In genomic region chr18:36382151-36382550, GRCh38 we compare ENCODE assay signal across 22 cellular contexts.
A peak's percentile ranks its signal among the peaks of the same experiment; 100 is the strongest.
DNase-seq lines count a peak whose midpoint lies in the region; ATAC-seq, FAIRE-seq and TF ChIP-seq lines count a peak whose summit lies in the region.
"Had no signal": no experiment of that assay in that cellular context is flagged by ENCODE, and none has a peak within 500 bp of the region (broad histone marks: within the 10 kb centered on the region; RNA-seq: fewer than 3 reads in every experiment).

No MANE protein-coding gene starts in this region.

- H3K9me3 ChIP-seq in right atrium auricular region (no peaks in the 10 kb centered on the region), right cardiac atrium (ENCODE audit: control insufficient read depth, low read length) (no peaks in the 10 kb centered on the region), osteoblast (ENCODE audit: low read depth, low read length) (no peaks in the 10 kb centered on the region), small intestine (ENCODE audit: control insufficient read depth, low read depth) (no peaks in the 10 kb centered on the region)
- H3K9me3 ChIP-seq: A549, BE2C had no signal

- H3K36me3 ChIP-seq in right atrium auricular region (no peaks in the 10 kb centered on the region), osteoblast (ENCODE audit: insufficient read depth, low read length) (no peaks in the 10 kb centered on the region), small intestine (ENCODE audit: control insufficient read depth in 2 of 2, insufficient read depth in 2 of 2, low read length in 2 of 2) (no peaks in the 10 kb centered on the region)
- H3K36me3 ChIP-seq: BE2C had no signal

- no peak for TF ChIP-seq CTCF in right atrium auricular region (IDR thresholded peaks at IDR 0.05)
- TF ChIP-seq CTCF in nephron (IDR thresholded peaks at IDR 0.05; ENCODE audit: unreplicated experiment in 3 of 3): no peak
- TF ChIP-seq CTCF in osteoblast (IDR thresholded peaks at IDR 0.05; ENCODE audit: extremely low read depth, low read depth, low read length): no peak
- TF ChIP-seq CTCF in glutamatergic neuron (IDR thresholded peaks at IDR 0.05; ENCODE audit: partially characterized antibody, unreplicated experiment): no peak

- no peaks in the 10 kb centered on the region for H3K27me3 ChIP-seq in right atrium auricular region
- H3K27me3 ChIP-seq in right cardiac atrium (ENCODE audit: control insufficient read depth, insufficient read depth): no peaks in the 10 kb centered on the region
- H3K27me3 ChIP-seq in osteoblast (ENCODE audit: insufficient read depth, low read length): no peaks in the 10 kb centered on the region
- H3K27me3 ChIP-seq in small intestine (ENCODE audit: control insufficient read depth in 2 of 2, insufficient read depth in 2 of 2, low read length in 2 of 2): no peaks in the 10 kb centered on the region
- H3K27me3 ChIP-seq: BE2C had no signal

- intact Hi-C loops in left ventricle myocardium superior (cut with micrococcal nuclease) (no loop called here), right cardiac atrium (cut with DNase I) (no loop called here)

- WGBS in right cardiac atrium: 57% methylated on average over 7 of the region's 7 CpGs
- WGBS in small intestine, 3 donors: 73 to 90% (median 85%) methylated on average over 7 of the region's 7 CpGs

- no peak for FAIRE-seq in small intestine (lab: Jason Lieb, UNC)
- FAIRE-seq: A549 had no signal

- no peak for DNase-seq in right atrium auricular region (ENCODE audit: low spot score)
- DNase-seq in left ventricle myocardium superior: no peak
- no peak for DNase-seq in right cardiac atrium
- no peak for DNase-seq in osteoblast (ENCODE audit: insufficient read length, low spot score, missing footprints)
- no peak for DNase-seq in glutamatergic neuron
- DNase-seq in small intestine: no peak
- DNase-seq: BE2C, DMS79, GM23248, HCEC 1CT, Kasumi-1, NCI-H1694 treated with DMSO at 0.1 percent for 48 hours, NCI-H2081 treated with DMSO at 0.1 percent for 48 hours, NCI-H446 treated with DMSO at 0.1 percent for 48 hours, NCI-H526 treated with DMSO at 0.1 percent for 48 hours, PC-3, SHP77 treated with DMSO at 0.1 percent for 48 hours had no signal

- H4K20me1 ChIP-seq in osteoblast (ENCODE audit: insufficient read depth, low read length): no peaks in the 10 kb centered on the region

- peaks cover 73% of the 10 kb centered on the region for H3K4me1 Mint-ChIP-seq in nephron
- peaks cover 13% of the 10 kb centered on the region for H3K4me1 Mint-ChIP-seq in glutamatergic neuron (ENCODE audit: low read depth, unreplicated experiment)
- H3K4me1 Mint-ChIP-seq: IgD-negative memory B cell had no signal

- ATAC-seq in left ventricle myocardium superior (no peak), right cardiac atrium (no peak), GM21528 (IDR thresholded peaks at IDR 0.05; ENCODE audit: low FRiP score, unreplicated experiment) (no peak)
- ATAC-seq: A549, PC-3 had no signal

- H3K79me2 ChIP-seq in osteoblast (ENCODE audit: insufficient read depth, low read length): no peaks in the 10 kb centered on the region

- peak overlapping the region; percentile 49 to 93 for H3K27ac ChIP-seq in right atrium auricular region
- peak overlapping the region; percentile 39 for H3K27ac ChIP-seq in right cardiac atrium (ENCODE audit: low read length)
- H3K27ac ChIP-seq in osteoblast (ENCODE audit: low read depth, low read length): no peak overlapping the region
- no peak overlapping the region for H3K27ac ChIP-seq in small intestine (ENCODE audit: low read depth in 1 of 2, low read length in 1 of 2)
- H3K27ac ChIP-seq: A549, GM23248, SK-N-MC had no signal

- H3K9me3 Mint-ChIP-seq in nephron: no peaks in the 10 kb centered on the region
- H3K9me3 Mint-ChIP-seq in glutamatergic neuron (ENCODE audit: unreplicated experiment): peaks cover 4% of the 10 kb centered on the region

- H3K4me3 Mint-ChIP-seq in nephron (peak overlapping the region in 1 of 3 experiments; percentile 16), glutamatergic neuron (ENCODE audit: unreplicated experiment) (no peak overlapping the region)
- H3K4me3 Mint-ChIP-seq: IgD-negative memory B cell had no signal

- H3K36me3 Mint-ChIP-seq in nephron (ENCODE audit: low read depth) (no peaks in the 10 kb centered on the region), glutamatergic neuron (ENCODE audit: unreplicated experiment) (no peaks in the 10 kb centered on the region)
- H3K36me3 Mint-ChIP-seq: IgD-negative memory B cell had no signal

- H3K27me3 Mint-ChIP-seq in nephron (ENCODE audit: low read depth): peaks cover 13% of the 10 kb centered on the region
- peaks cover 2% of the 10 kb centered on the region for H3K27me3 Mint-ChIP-seq in glutamatergic neuron (ENCODE audit: unreplicated experiment)

- H3K4me1 ChIP-seq in right atrium auricular region (peaks cover 0 to 34% of the 10 kb centered on the region in 2 donors), right cardiac atrium (ENCODE audit: control insufficient read depth, insufficient read depth, low read length) (peaks cover 9% of the 10 kb centered on the region), osteoblast (ENCODE audit: insufficient read depth, low read length) (no peaks in the 10 kb centered on the region), small intestine (ENCODE audit: control insufficient read depth in 2 of 2, insufficient read depth in 1 of 2, low read depth in 1 of 2, low read length in 1 of 2) (no peaks in the 10 kb centered on the region)
- H3K4me1 ChIP-seq: A549 had no signal

- H3K4me3 ChIP-seq in right atrium auricular region (no peak overlapping the region), right cardiac atrium (ENCODE audit: low read length) (no peak overlapping the region), osteoblast (ENCODE audit: insufficient read depth, low read length) (no peak overlapping the region), small intestine (ENCODE audit: low read depth in 1 of 2, low read length in 2 of 2) (no peak overlapping the region)
- H3K4me3 ChIP-seq: A549, GM23248, SK-N-MC had no signal

- H3K27ac Mint-ChIP-seq in nephron (peak overlapping the region; percentile 65 to 90 (median 70)), glutamatergic neuron (ENCODE audit: unreplicated experiment) (no peak overlapping the region)

- no peak overlapping the region for H3K4me2 ChIP-seq in osteoblast (ENCODE audit: insufficient read depth, low read length)
- H3K4me2 ChIP-seq: A549 had no signal

- H2AFZ ChIP-seq in osteoblast (ENCODE audit: low read length): no peak overlapping the region
- H2AFZ ChIP-seq: GM23248 had no signal

Comparison
In these comparisons a context has a peak if more than half of its experiments do, and no peak if none do; other contexts are left out.
1. H3K27ac ChIP-seq: peak in right atrium auricular region (2 of 2) and right cardiac atrium (single experiment); none in osteoblast (single experiment) and small intestine (0 of 2).